Comparison of ENCODE assay signal across 1 cellular context in genomic region chr20:31968299-31969126, GRCh38.
TF ChIP-seq lines count a peak whose summit lies in the region.

No MANE protein-coding gene starts in this region.

TF ChIP-seq in K562, 482 proteins besides CTCF, POLR2A, EP300 and RAD21 (continued from another document):
- peak; percentile 100 for TF ChIP-seq ETV5 (CRISPR knock-in tag; IDR thresholded peaks at IDR 0.05; ENCODE audit: low read depth)
- peak; percentile 63; the same call in 1 of the 2 replicates for TF ChIP-seq E2F3 (CRISPR knock-in tag; IDR thresholded peaks at IDR 0.05)
- TF ChIP-seq SIN3B (IDR thresholded peaks at IDR 0.05; ENCODE audit: low read depth), result peak; percentile 56; the same call in 1 of the 2 replicates
- TF ChIP-seq NR2C2 (CRISPR knock-in tag; IDR thresholded peaks at IDR 0.05), result peak; percentile 95
- TF ChIP-seq NR2C2 (tag; IDR thresholded peaks at IDR 0.05), result 0 out of 2 replicates have a peak, but pooled peaks have one; percentile 43
- TF ChIP-seq ZBTB17 (CRISPR knock-in tag; IDR thresholded peaks at IDR 0.05), result peak; percentile 83
- TF ChIP-seq, protein P1, sequence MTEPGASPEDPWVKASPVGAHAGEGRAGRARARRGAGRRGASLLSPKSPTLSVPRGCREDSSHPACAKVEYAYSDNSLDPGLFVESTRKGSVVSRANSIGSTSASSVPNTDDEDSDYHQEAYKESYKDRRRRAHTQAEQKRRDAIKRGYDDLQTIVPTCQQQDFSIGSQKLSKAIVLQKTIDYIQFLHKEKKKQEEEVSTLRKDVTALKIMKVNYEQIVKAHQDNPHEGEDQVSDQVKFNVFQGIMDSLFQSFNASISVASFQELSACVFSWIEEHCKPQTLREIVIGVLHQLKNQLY (CRISPR knock-in tag; conservative IDR thresholded peaks at IDR 0.05), result peak in 1 of 2 experiments; percentile 99; a peak in 2 of 4 replicates
- peak; percentile 100 for TF ChIP-seq LCOR (CRISPR knock-in tag; IDR thresholded peaks at IDR 0.05)
- peak; percentile 84 for TF ChIP-seq GATA2 (CRISPR knock-in tag; IDR thresholded peaks at IDR 0.05)
- peak; percentile 99 for TF ChIP-seq ZNF217 (CRISPR knock-in tag; IDR thresholded peaks at IDR 0.05)
- TF ChIP-seq FOXM1 (IDR thresholded peaks at IDR 0.05; ENCODE audit: low read depth), result no peak
- TF ChIP-seq FOXM1 (CRISPR knock-in tag; IDR thresholded peaks at IDR 0.05; ENCODE audit: low read depth), result peak; percentile 100
- TF ChIP-seq, protein P2, sequence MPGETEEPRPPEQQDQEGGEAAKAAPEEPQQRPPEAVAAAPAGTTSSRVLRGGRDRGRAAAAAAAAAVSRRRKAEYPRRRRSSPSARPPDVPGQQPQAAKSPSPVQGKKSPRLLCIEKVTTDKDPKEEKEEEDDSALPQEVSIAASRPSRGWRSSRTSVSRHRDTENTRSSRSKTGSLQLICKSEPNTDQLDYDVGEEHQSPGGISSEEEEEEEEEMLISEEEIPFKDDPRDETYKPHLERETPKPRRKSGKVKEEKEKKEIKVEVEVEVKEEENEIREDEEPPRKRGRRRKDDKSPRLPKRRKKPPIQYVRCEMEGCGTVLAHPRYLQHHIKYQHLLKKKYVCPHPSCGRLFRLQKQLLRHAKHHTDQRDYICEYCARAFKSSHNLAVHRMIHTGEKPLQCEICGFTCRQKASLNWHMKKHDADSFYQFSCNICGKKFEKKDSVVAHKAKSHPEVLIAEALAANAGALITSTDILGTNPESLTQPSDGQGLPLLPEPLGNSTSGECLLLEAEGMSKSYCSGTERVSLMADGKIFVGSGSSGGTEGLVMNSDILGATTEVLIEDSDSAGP (CRISPR knock-in tag; IDR thresholded peaks at IDR 0.05), result peak; percentile 83
- peak in 2 of 3 experiments; percentile 76 to 86 for TF ChIP-seq YY1 (IDR thresholded peaks at IDR 0.05; ENCODE audit: borderline replicate concordance in 1 of 3, control insufficient read depth in 1 of 3, extremely low read depth in 1 of 3, insufficient read depth in 3 of 3, insufficient read length in 1 of 3, insufficient replicate concordance in 2 of 3, low read depth in 1 of 3, low read length in 2 of 3)
- 0 out of 2 replicates have a peak, but pooled peaks have one; percentile 59 for TF ChIP-seq RBM15 (IDR thresholded peaks at IDR 0.05; ENCODE audit: insufficient read depth, low read length)
- TF ChIP-seq ASH1L (IDR thresholded peaks at IDR 0.05; ENCODE audit: borderline replicate concordance, low read depth, partially characterized antibody), result no peak
